8 cellular contexts compared by ENCODE assay signal in the genomic region with DNA sequence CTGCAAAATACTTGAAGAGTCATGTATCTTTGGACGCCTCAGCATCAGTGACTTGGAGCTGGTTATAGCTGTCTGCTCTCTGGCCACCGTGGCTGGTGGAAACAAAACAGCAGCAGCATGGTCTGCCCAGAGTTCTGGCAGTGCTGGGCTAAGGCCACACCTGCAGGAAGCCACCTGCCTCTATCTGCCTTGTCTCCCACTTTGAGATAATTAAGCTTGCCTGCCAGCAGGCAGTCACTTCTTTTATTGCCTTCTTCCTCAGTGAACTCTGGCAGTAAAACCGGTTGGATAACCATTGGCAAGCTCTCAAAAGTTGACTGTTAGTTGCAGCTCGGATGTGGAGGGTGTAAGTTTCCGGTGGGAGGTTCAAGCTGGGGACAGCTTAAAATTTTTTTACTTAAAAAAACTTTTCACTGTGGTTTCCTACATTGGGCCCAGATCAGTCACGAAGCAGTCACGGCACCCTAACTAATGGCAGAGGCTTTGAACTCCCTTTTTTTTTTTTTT. TPM values are rescaled to one million over a fixed set of nuclear protein-coding genes. Genes with fewer than 3 reads are reported as not detected.
A peak's percentile ranks its signal among the peaks of the same experiment; 100 is the strongest.
DNase-seq lines count a peak whose midpoint lies in the region; TF ChIP-seq lines count a peak whose summit lies in the region.

No MANE protein-coding gene starts in this region.

- intact Hi-C loops in dendritic cell treated with granulocyte-macrophage colony-stimulating factor and Interleukin-4, amounts not matched to agents 40 ng/mL and 50 ng/mL, for 4 days (cut with micrococcal nuclease): no loop called here

- TF ChIP-seq CTCF in GM10248 (IDR thresholded peaks at IDR 0.05; ENCODE audit: control extremely low read depth, extremely low read depth, low read depth, missing control alignments): no peak
- TF ChIP-seq CTCF in HFFc6 (IDR thresholded peaks at IDR 0.05): no peak

- peak overlapping the region; percentile 100 for H3K4me3 Mint-ChIP-seq in HFFc6
- no peak overlapping the region for H3K4me3 Mint-ChIP-seq in dendritic cell treated with granulocyte-macrophage colony-stimulating factor and Interleukin-4, amounts not matched to agents 40 ng/mL and 50 ng/mL, for 4 days

- H3K36me3 Mint-ChIP-seq in HFFc6 (ENCODE audit: low read depth): peaks cover 11% of the 10 kb centered on the region; the same call in 1 of the 2 replicates
- H3K36me3 Mint-ChIP-seq in dendritic cell treated with granulocyte-macrophage colony-stimulating factor and Interleukin-4, amounts not matched to agents 40 ng/mL and 50 ng/mL, for 4 days (ENCODE audit: low read depth): peaks cover 8% of the 10 kb centered on the region

- no peaks in the 10 kb centered on the region; the same call in none of the 2 replicates for H3K27me3 Mint-ChIP-seq in HFFc6 (ENCODE audit: insufficient read depth)
- H3K27me3 Mint-ChIP-seq in dendritic cell treated with granulocyte-macrophage colony-stimulating factor and Interleukin-4, amounts not matched to agents 40 ng/mL and 50 ng/mL, for 4 days: no peaks in the 10 kb centered on the region

- CTCF ChIA-PET in GM10248 (lab: Yijun Ruan, JAX): interaction anchor here (1.1 to 8.2 kb wide), 9 partner anchors 7 to 223 kb away, joined by 3 to 131 read pairs (median 7); a partner anchor contains a TSS

- H3K27ac Mint-ChIP-seq in HFFc6: peak overlapping the region; percentile 95
- H3K27ac Mint-ChIP-seq in dendritic cell treated with granulocyte-macrophage colony-stimulating factor and Interleukin-4, amounts not matched to agents 40 ng/mL and 50 ng/mL, for 4 days: peak overlapping the region; percentile 69

- H3K4me1 Mint-ChIP-seq in HFFc6 (ENCODE audit: low read depth): peaks cover 87% of the 10 kb centered on the region
- peaks cover 69% of the 10 kb centered on the region for H3K4me1 Mint-ChIP-seq in dendritic cell treated with granulocyte-macrophage colony-stimulating factor and Interleukin-4, amounts not matched to agents 40 ng/mL and 50 ng/mL, for 4 days (ENCODE audit: low read depth)

- H3K9me3 Mint-ChIP-seq in HFFc6: no peaks in the 10 kb centered on the region
- no peaks in the 10 kb centered on the region for H3K9me3 Mint-ChIP-seq in dendritic cell treated with granulocyte-macrophage colony-stimulating factor and Interleukin-4, amounts not matched to agents 40 ng/mL and 50 ng/mL, for 4 days

- POLR2A ChIA-PET in GM10248 (lab: Yijun Ruan, JAX): interaction anchor here (0.6 to 1.0 kb wide), 9 partner anchors 8 to 469 kb away, joined by 3 to 7 read pairs (median 4); a partner anchor contains a TSS

- DNase-seq in GM10248 (ENCODE audit: extremely low spot score) (peak; percentile 50), HFFc6 (peak; percentile 96), NCI-H146 (lab: John Stamatoyannopoulos, UW) (peak; percentile 81), mucosa of gallbladder (ENCODE audit: low spot score) (peak; percentile 80), stromal cell of bone marrow (ENCODE audit: low read depth) (peak; percentile 97), 8988T (no peak)
- peak; percentile 26 to 37 for DNase-seq in activated CD4-positive, alpha-beta T cell treated with anti-CD3 and anti-CD28 coated beads for 24 hours (ENCODE audit: low read depth in 2 of 2)

RNA-seq across cellular contexts. Expression of a gene that starts 4.9 kb away (rescaled TPM):
- 10 to 100 TPM; 32.5 to 51.1 (median 37.9) TPM for total RNA-seq in HFFc6 (2021; fragmentation: NEBNext Ultra II Directional; extraction: Animal tissue kit (Norgen Biotek cat#: 25700))
- 9.5 TPM for total RNA-seq in mucosa of gallbladder

RNA-seq across cellular contexts. Expression of a gene that starts 24.7 kb away (rescaled TPM):
- 10 to 100 TPM; 60.1 to 76.9 (median 68.7) TPM for total RNA-seq in HFFc6 (2021; fragmentation: NEBNext Ultra II Directional; extraction: Animal tissue kit (Norgen Biotek cat#: 25700))
- 69.4 TPM for total RNA-seq in mucosa of gallbladder
